Comparison of ENCODE assay signal across 2 cellular contexts in genomic region chr17:6082335-6082734, GRCh38.
TF ChIP-seq lines count a peak whose summit lies in the region.

No MANE protein-coding gene starts in this region.

TF ChIP-seq in HEK293, 187 proteins besides CTCF, POLR2A, EP300 and RAD21 (continued from another document):
- peak; percentile 67 for TF ChIP-seq ZIC2 (tag by site-specific recombination; IDR thresholded peaks at IDR 0.05)
TF ChIP-seq in HEK293: peak in this region for 1.

TF ChIP-seq in H1, 55 proteins besides CTCF, POLR2A, EP300 and RAD21 (continued from another document):
- TF ChIP-seq, protein P1, sequence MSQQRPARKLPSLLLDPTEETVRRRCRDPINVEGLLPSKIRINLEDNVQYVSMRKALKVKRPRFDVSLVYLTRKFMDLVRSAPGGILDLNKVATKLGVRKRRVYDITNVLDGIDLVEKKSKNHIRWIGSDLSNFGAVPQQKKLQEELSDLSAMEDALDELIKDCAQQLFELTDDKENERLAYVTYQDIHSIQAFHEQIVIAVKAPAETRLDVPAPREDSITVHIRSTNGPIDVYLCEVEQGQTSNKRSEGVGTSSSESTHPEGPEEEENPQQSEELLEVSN (IDR thresholded peaks at IDR 0.05) = no peak
- TF ChIP-seq JUN (IDR thresholded peaks at IDR 0.05; ENCODE audit: low read depth, low read length) (no peak), KDM5A (IDR thresholded peaks at IDR 0.05; ENCODE audit: low read length) (no peak), CREB1 (IDR thresholded peaks at IDR 0.05) (no peak), CBX8 (IDR thresholded peaks at IDR 0.05; ENCODE audit: borderline replicate concordance, low read depth, low read length) (no peak), TAF7 (optimal IDR thresholded peaks at IDR 0.05; ENCODE audit: borderline replicate concordance, low read depth, low read length) (no peak), RXRA (IDR thresholded peaks at IDR 0.05; ENCODE audit: insufficient read depth, low read depth, low read length) (no peak), BRCA1 (IDR thresholded peaks at IDR 0.05; ENCODE audit: low read depth, low read length) (no peak), PHF8 (conservative IDR thresholded peaks at IDR 0.05; ENCODE audit: low read depth, low read length) (no peak), ZNF274 (IDR thresholded peaks at IDR 0.05; ENCODE audit: borderline replicate concordance, extremely low read depth, low read length) (no peak), SP2 (IDR thresholded peaks at IDR 0.05; ENCODE audit: low read length) (no peak), NRF1 (IDR thresholded peaks at IDR 0.05; ENCODE audit: low read depth, low read length) (no peak), RNF2 (IDR thresholded peaks at IDR 0.05; ENCODE audit: borderline replicate concordance, low read depth, low read length, missing control alignments, poor library complexity, severe bottlenecking) (no peak), CBX5 (IDR thresholded peaks at IDR 0.05; ENCODE audit: low read depth, low read length) (no peak), TCF12 (IDR thresholded peaks at IDR 0.05; ENCODE audit: low read depth, low read length) (no peak), POLR2AphosphoS5 (IDR thresholded peaks at IDR 0.05; ENCODE audit: low read depth, low read length) (no peak)
